Comparison of ENCODE assay signal across 12 cellular contexts in the genomic region with DNA sequence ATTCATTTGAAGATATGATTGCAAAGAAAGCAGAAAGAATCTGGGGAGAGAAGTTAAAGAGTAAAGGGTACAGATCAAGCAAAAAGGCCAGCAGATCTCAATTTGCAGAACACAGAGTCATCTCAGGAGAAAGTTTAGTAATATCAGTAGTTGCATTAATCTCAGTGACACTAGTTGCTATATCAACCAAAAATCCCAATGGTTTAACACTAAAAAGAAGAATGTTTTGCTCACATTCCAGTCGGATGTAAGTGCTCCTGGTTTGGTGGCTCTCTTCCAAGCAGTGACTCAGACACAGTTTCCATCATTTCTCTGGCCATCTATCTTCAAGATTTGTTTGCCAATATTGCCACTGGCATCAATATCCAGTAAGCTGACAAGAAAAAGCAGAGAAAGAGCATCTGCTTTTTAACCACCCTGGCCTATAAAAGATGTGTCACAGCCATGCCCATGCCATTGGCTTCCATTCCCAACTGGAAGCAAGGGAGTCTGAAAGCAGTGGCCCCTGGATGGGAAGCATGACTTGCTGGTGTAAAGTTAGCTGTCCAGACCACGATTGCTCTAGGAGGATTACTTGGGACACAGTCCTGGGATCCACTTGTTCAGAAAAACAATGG. TPM values are rescaled to one million over a fixed set of nuclear protein-coding genes. Genes with fewer than 3 reads are reported as not detected.
DNase-seq lines count a peak whose midpoint lies in the region; ATAC-seq lines count a peak whose summit lies in the region.
"Had no signal": no experiment of that assay in that cellular context is flagged by ENCODE, and none has a peak within 500 bp of the region (broad histone marks: within the 10 kb centered on the region; RNA-seq: fewer than 3 reads in every experiment).

No MANE protein-coding gene starts in this region.

- no peaks in the 10 kb centered on the region for H3K4me1 Mint-ChIP-seq in activated CD4-positive, alpha-beta T cell treated with anti-CD3 and anti-CD28 coated beads, Interleukin-2, amount 10 ng/mL, durations not matched to agents 24 days and 14 days
- H3K4me1 Mint-ChIP-seq: activated naive CD4-positive, alpha-beta T cell treated with anti-CD3 and anti-CD28 coated beads, Interleukin-2, amount 50 U/mL, for 24 hours; immature natural killer cell had no signal

- no peak overlapping the region for H3K4me3 Mint-ChIP-seq in activated CD4-positive, alpha-beta T cell treated with anti-CD3 and anti-CD28 coated beads, Interleukin-2, amount 10 ng/mL, durations not matched to agents 24 days and 14 days
- H3K4me3 Mint-ChIP-seq: activated naive CD4-positive, alpha-beta T cell treated with anti-CD3 and anti-CD28 coated beads, Interleukin-2, amount 50 U/mL, for 24 hours; immature natural killer cell had no signal

- no peaks in the 10 kb centered on the region for H3K36me3 Mint-ChIP-seq in activated CD4-positive, alpha-beta T cell treated with anti-CD3 and anti-CD28 coated beads, Interleukin-2, amount 10 ng/mL, durations not matched to agents 24 days and 14 days (ENCODE audit: low read depth)
- H3K36me3 Mint-ChIP-seq: activated naive CD4-positive, alpha-beta T cell treated with anti-CD3 and anti-CD28 coated beads, Interleukin-2, amount 50 U/mL, for 24 hours; immature natural killer cell had no signal

- no peaks in the 10 kb centered on the region for H3K9me3 Mint-ChIP-seq in activated CD4-positive, alpha-beta T cell treated with anti-CD3 and anti-CD28 coated beads, Interleukin-2, amount 10 ng/mL, durations not matched to agents 24 days and 14 days
- H3K9me3 Mint-ChIP-seq: activated naive CD4-positive, alpha-beta T cell treated with anti-CD3 and anti-CD28 coated beads, Interleukin-2, amount 50 U/mL, for 24 hours; immature natural killer cell had no signal

- no peak overlapping the region for H3K27ac Mint-ChIP-seq in activated CD4-positive, alpha-beta T cell treated with anti-CD3 and anti-CD28 coated beads, Interleukin-2, amount 10 ng/mL, durations not matched to agents 24 days and 14 days
- H3K27ac Mint-ChIP-seq: activated naive CD4-positive, alpha-beta T cell treated with anti-CD3 and anti-CD28 coated beads, Interleukin-2, amount 50 U/mL, for 24 hours; immature natural killer cell had no signal

- peaks cover 28% of the 10 kb centered on the region for H3K27me3 Mint-ChIP-seq in activated CD4-positive, alpha-beta T cell treated with anti-CD3 and anti-CD28 coated beads, Interleukin-2, amount 10 ng/mL, durations not matched to agents 24 days and 14 days

- peak; percentile 78 for ATAC-seq in GM18517 (IDR thresholded peaks at IDR 0.05; ENCODE audit: unreplicated experiment)
- peak; percentile 72 for ATAC-seq in GM21825 (IDR thresholded peaks at IDR 0.05; ENCODE audit: unreplicated experiment)
- ATAC-seq in HG03575 (IDR thresholded peaks at IDR 0.05; ENCODE audit: extremely low read depth, insufficient number of reproducible peaks, low FRiP score, unreplicated experiment): peak; percentile 68
- no peak for ATAC-seq in GM19324 (IDR thresholded peaks at IDR 0.05; ENCODE audit: low FRiP score, unreplicated experiment)

- intact Hi-C loops in activated CD4-positive, alpha-beta T cell treated with anti-CD3 and anti-CD28 coated beads, Interleukin-2, amount 10 ng/mL, durations not matched to agents 24 days and 14 days (cut with micrococcal nuclease): no loop called here

- peak; percentile 27 for DNase-seq in kidney glomerular epithelial cell (lab: John Stamatoyannopoulos, UW)
- DNase-seq in NCI-H82 (lab: John Stamatoyannopoulos, UW): no peak
- no peak for DNase-seq in activated CD4-positive, alpha-beta T cell treated with anti-CD3 and anti-CD28 coated beads, Interleukin-2, amount 10 ng/mL, durations not matched to agents 24 days and 14 days
- no peak for DNase-seq in NCI-H82 treated with DMSO at 0.1 percent for 48 hours (lab: John Stamatoyannopoulos, UW; ENCODE audit: unreplicated experiment)
- DNase-seq: immature natural killer cell; PC-9; stimulated activated CD4-positive, alpha-beta T cell treated with anti-CD3 and anti-CD28 coated beads, Interleukin-4, amount 100 ng/mL, for 4 hours had no signal

RNA-seq across cellular contexts. Expression of gene AIM2, which starts 45.5 kb away (rescaled TPM):
- total RNA-seq in activated CD4-positive, alpha-beta T cell treated with anti-CD3 and anti-CD28 coated beads, Interleukin-2, amount 10 ng/mL, durations not matched to agents 24 days and 14 days: 75.9 and 80.1 TPM in 2 replicates
- total RNA-seq: PC-9 had no signal

RNA-seq across cellular contexts. Expression of gene CADM3, which starts 49.3 kb away (rescaled TPM):
- not detected in 2 replicates for total RNA-seq in activated CD4-positive, alpha-beta T cell treated with anti-CD3 and anti-CD28 coated beads, Interleukin-2, amount 10 ng/mL, durations not matched to agents 24 days and 14 days
- total RNA-seq: PC-9 had no signal
